8 cellular contexts compared by ENCODE assay signal in genomic region chr1:102191723-102192122, GRCh38.
DNase-seq lines count a peak whose midpoint lies in the region; ATAC-seq, FAIRE-seq and TF ChIP-seq lines count a peak whose summit lies in the region.

No MANE protein-coding gene starts in this region.

- no peaks in the 10 kb centered on the region for H3K4me1 Mint-ChIP-seq in endodermal cell
- H3K4me1 Mint-ChIP-seq in activated CD4-positive, alpha-beta T cell treated with anti-CD3 and anti-CD28 coated beads, Interleukin-2, amount 10 ng/mL, durations not matched to agents 7 days and 5 days, result no peaks in the 10 kb centered on the region
- no peaks in the 10 kb centered on the region for H3K4me1 Mint-ChIP-seq in effector memory CD8-positive, alpha-beta T cell (ENCODE audit: low read depth in 2 of 2)

- POLR2A ChIA-PET in activated CD4-positive, alpha-beta T cell treated with anti-CD3 and anti-CD28 coated beads, Interleukin-2, amount 10 ng/mL, durations not matched to agents 7 days and 5 days (lab: Charles Lee), result no interaction called here

- CTCF ChIA-PET in activated CD4-positive, alpha-beta T cell treated with anti-CD3 and anti-CD28 coated beads, Interleukin-2, amount 10 ng/mL, durations not matched to agents 7 days and 5 days (lab: Charles Lee), result no interaction called here

- WGBS in endodermal cell (ENCODE audit: insufficient coverage in 1 of 2, insufficient read length in 1 of 2), 2 experiments, result 60 to 100% methylated on average over 1 to 2 of the region's 2 CpGs
- WGBS in pancreas, 2 donors, result 19 to 35% methylated on average over 2 of the region's 2 CpGs

- H3K27ac Mint-ChIP-seq in endodermal cell, result no peak overlapping the region
- H3K27ac Mint-ChIP-seq in activated CD4-positive, alpha-beta T cell treated with anti-CD3 and anti-CD28 coated beads, Interleukin-2, amount 10 ng/mL, durations not matched to agents 7 days and 5 days, result no peak overlapping the region
- H3K27ac Mint-ChIP-seq in effector memory CD8-positive, alpha-beta T cell, result no peak overlapping the region

- no peak for FAIRE-seq in pancreas (lab: Jason Lieb, UNC)

- ATAC-seq in HG03354 (IDR thresholded peaks at IDR 0.05; ENCODE audit: poor library complexity, severe bottlenecking, unreplicated experiment) (peak; percentile 60), pancreas (peak; percentile 85 to 95 (median 94))
- ATAC-seq in effector memory CD8-positive, alpha-beta T cell (replicated peaks), result no peak

- H3K36me3 Mint-ChIP-seq in endodermal cell (ENCODE audit: low read depth), result no peaks in the 10 kb centered on the region
- no peaks in the 10 kb centered on the region for H3K36me3 Mint-ChIP-seq in activated CD4-positive, alpha-beta T cell treated with anti-CD3 and anti-CD28 coated beads, Interleukin-2, amount 10 ng/mL, durations not matched to agents 7 days and 5 days (ENCODE audit: low read depth)
- peaks cover 4% of the 10 kb centered on the region for H3K36me3 Mint-ChIP-seq in effector memory CD8-positive, alpha-beta T cell (ENCODE audit: insufficient read depth)

- peak; percentile 47 for TF ChIP-seq CTCF in GM13977 (IDR thresholded peaks at IDR 0.05; ENCODE audit: extremely low read depth, insufficient read depth, missing control alignments)
- peak; percentile 83 for TF ChIP-seq CTCF in endodermal cell (conservative IDR thresholded peaks at IDR 0.05)
- TF ChIP-seq CTCF in pancreas (IDR thresholded peaks at IDR 0.05), result peak in 3 of 4 donors; percentile 20 to 28 (median 26)

- H3K27ac ChIP-seq in endodermal cell (ENCODE audit: low read depth, low read length) (no peak overlapping the region), pancreas (no peak overlapping the region)

- H3K27me3 Mint-ChIP-seq in endodermal cell (ENCODE audit: insufficient read depth), result no peaks in the 10 kb centered on the region
- no peaks in the 10 kb centered on the region for H3K27me3 Mint-ChIP-seq in activated CD4-positive, alpha-beta T cell treated with anti-CD3 and anti-CD28 coated beads, Interleukin-2, amount 10 ng/mL, durations not matched to agents 7 days and 5 days
- no peaks in the 10 kb centered on the region for H3K27me3 Mint-ChIP-seq in effector memory CD8-positive, alpha-beta T cell

- in situ Hi-C loops in GM13977 (cut with MboI; ENCODE audit: low pct_unique_long_range_greater_than_20kb, low sequenced_read_pairs, unreplicated experiment), result no loop called here

- H3K36me3 ChIP-seq in endodermal cell (ENCODE audit: control insufficient read depth, insufficient read depth, low read length) (no peaks in the 10 kb centered on the region), pancreas (no peaks in the 10 kb centered on the region)

- no peak overlapping the region for H3K4me3 Mint-ChIP-seq in endodermal cell
- no peak overlapping the region for H3K4me3 Mint-ChIP-seq in activated CD4-positive, alpha-beta T cell treated with anti-CD3 and anti-CD28 coated beads, Interleukin-2, amount 10 ng/mL, durations not matched to agents 7 days and 5 days
- H3K4me3 Mint-ChIP-seq in effector memory CD8-positive, alpha-beta T cell, result no peak overlapping the region

- H3K4me1 ChIP-seq in endodermal cell (ENCODE audit: control insufficient read depth, insufficient read depth, low read length), result no peaks in the 10 kb centered on the region
- peaks cover 0 to 8% (median 4%) of the 10 kb centered on the region in 3 donors for H3K4me1 ChIP-seq in pancreas

- peak; percentile 7 for DNase-seq in GM13977 (ENCODE audit: low spot score)
- peak; percentile 84 for DNase-seq in NCI-H82 (lab: John Stamatoyannopoulos, UW)
- peak; percentile 71 for DNase-seq in endodermal cell
- DNase-seq in pancreas, result peak in 3 of 6 donors; percentile 23 to 31 (median 30)
- DNase-seq in activated CD4-positive, alpha-beta T cell treated with anti-CD3 and anti-CD28 coated beads, Interleukin-2, amount 10 ng/mL, durations not matched to agents 7 days and 5 days, result no peak
- no peak for DNase-seq in effector memory CD8-positive, alpha-beta T cell
- DNase-seq in stimulated activated CD4-positive, alpha-beta T cell treated with anti-CD3 and anti-CD28 coated beads, Interleukin-1b, Interleukin-23, amount 100 ng/mL, for 48 hours, result no peak

- no peak overlapping the region for H3K4me3 ChIP-seq in endodermal cell (ENCODE audit: low read length)
- H3K4me3 ChIP-seq in pancreas, result no peak overlapping the region

- intact Hi-C loops in pancreas (cut with DNase I), result no loop called here

- no peaks in the 10 kb centered on the region for H3K27me3 ChIP-seq in endodermal cell (ENCODE audit: control insufficient read depth, insufficient read depth, low read length, poor library complexity, severe bottlenecking)
- H3K27me3 ChIP-seq in pancreas, result no peaks in the 10 kb centered on the region

- H3K9me3 ChIP-seq in endodermal cell (ENCODE audit: control insufficient read depth, low read length) (no peaks in the 10 kb centered on the region), pancreas (no peaks in the 10 kb centered on the region)

- no peaks in the 10 kb centered on the region for H3K9me3 Mint-ChIP-seq in endodermal cell
- no peaks in the 10 kb centered on the region for H3K9me3 Mint-ChIP-seq in activated CD4-positive, alpha-beta T cell treated with anti-CD3 and anti-CD28 coated beads, Interleukin-2, amount 10 ng/mL, durations not matched to agents 7 days and 5 days
- H3K9me3 Mint-ChIP-seq in effector memory CD8-positive, alpha-beta T cell, result peaks cover 0 to 2% of the 10 kb centered on the region in 2 donors

- H3K9ac ChIP-seq in endodermal cell (ENCODE audit: extremely low read depth, low read length, poor library complexity, severe bottlenecking), result no peak overlapping the region

Comparison
In these comparisons a context has a peak if more than half of its experiments do, and no peak if none do; other contexts are left out.
1. DNase-seq: peak in GM13977 (single experiment), NCI-H82 (single experiment) and endodermal cell (single experiment); none in activated CD4-positive, alpha-beta T cell treated with anti-CD3 and anti-CD28 coated beads, Interleukin-2, amount 10 ng/mL, durations not matched to agents 7 days and 5 days (single experiment), effector memory CD8-positive, alpha-beta T cell (0 of 3) and stimulated activated CD4-positive, alpha-beta T cell treated with anti-CD3 and anti-CD28 coated beads, Interleukin-1b, Interleukin-23, amount 100 ng/mL, for 48 hours (single experiment).
2. CTCF ChIP-seq: peak in every context shown above with its lines; median percentile 83 in endodermal cell; 47 in GM13977; 26 in pancreas.